ENCODE assay signal across 9 cellular contexts in the genomic region with DNA sequence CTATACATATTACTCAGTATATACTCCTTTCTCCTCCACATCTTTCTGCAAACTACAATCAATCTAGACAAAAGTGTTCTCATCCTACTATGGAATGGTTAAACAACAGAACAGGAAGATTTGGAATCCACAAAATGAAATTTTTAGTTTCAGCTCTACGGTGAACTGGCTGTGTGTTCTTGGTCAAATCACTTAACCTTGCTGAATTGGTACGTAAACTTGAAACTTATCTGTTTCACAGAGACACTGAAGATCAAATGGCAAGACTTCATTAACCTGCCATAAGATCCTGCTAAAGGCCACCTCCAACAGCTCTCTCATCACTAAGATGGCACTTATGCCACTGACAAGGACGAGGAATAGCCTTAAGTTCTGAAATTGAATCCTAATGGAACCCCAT. TPM values are rescaled to one million over a fixed set of nuclear protein-coding genes. Genes with fewer than 3 reads are reported as not detected.
A peak's percentile ranks its signal among the peaks of the same experiment; 100 is the strongest.
DNase-seq lines count a peak whose midpoint lies in the region; ATAC-seq, FAIRE-seq and TF ChIP-seq lines count a peak whose summit lies in the region.
"Had no signal": no experiment of that assay in that cellular context is flagged by ENCODE, and none has a peak within 500 bp of the region (broad histone marks: within the 10 kb centered on the region; RNA-seq: fewer than 3 reads in every experiment).

No MANE protein-coding gene starts in this region.

- H3K27ac ChIP-seq in GM23338 (ENCODE audit: low read depth) (no peak overlapping the region), SK-N-MC (no peak overlapping the region), fibroblast of lung (ENCODE audit: insufficient read depth, low read length) (no peak overlapping the region)

- H3K4me1 Mint-ChIP-seq in GM23338, result peaks cover 14% of the 10 kb centered on the region

- no peaks in the 10 kb centered on the region for H3K27me3 ChIP-seq in GM23338 (ENCODE audit: insufficient read depth)
- no peaks in the 10 kb centered on the region for H3K27me3 ChIP-seq in fibroblast of lung (ENCODE audit: control insufficient read depth, insufficient read depth, low read length)

- no peak for DNase-seq in GM23338 (ENCODE audit: low spot score)
- DNase-seq in SK-N-MC (ENCODE audit: low read depth, low spot score), result no peak
- no peak for DNase-seq in fibroblast of lung (ENCODE audit: low read depth in 2 of 2)
- DNase-seq in skeletal muscle cell (ENCODE audit: low read depth), result no peak
- no peak for DNase-seq in DMS79 (lab: John Stamatoyannopoulos, UW)
- no peak for DNase-seq in D721Med (ENCODE audit: insufficient read length, low spot score)
- no peak for DNase-seq in NK-92 (lab: John Stamatoyannopoulos, UW; ENCODE audit: unreplicated experiment)
- DNase-seq in NCI-H748 treated with DMSO at 0.1 percent for 48 hours (lab: John Stamatoyannopoulos, UW), result no peak

- no peaks in the 10 kb centered on the region for H3F3A ChIP-seq in GM23338 (replicated peaks; ENCODE audit: low read depth)

- peaks cover 4% of the 10 kb centered on the region for H3K27me3 Mint-ChIP-seq in GM23338 (ENCODE audit: insufficient read depth, low read depth, poor library complexity)
- H3K27me3 Mint-ChIP-seq: dendritic cell treated with granulocyte-macrophage colony-stimulating factor and Interleukin-4, amounts not matched to agents 40 ng/mL and 50 ng/mL, for 4 days had no signal

- H3K9ac ChIP-seq in SK-N-MC (ENCODE audit: insufficient read length) (peak overlapping the region; percentile 96), fibroblast of lung (ENCODE audit: insufficient read depth, low read length) (no peak overlapping the region)

- H3K4me1 ChIP-seq in GM23338 (ENCODE audit: insufficient read depth) (peaks cover 7% of the 10 kb centered on the region), fibroblast of lung (ENCODE audit: control insufficient read depth, extremely low read depth, insufficient read depth, low read length) (no peaks in the 10 kb centered on the region)

- H3K4me3 Mint-ChIP-seq in GM23338, result peak overlapping the region; percentile 94

- H3K79me2 ChIP-seq in GM23338 (replicated peaks; ENCODE audit: insufficient read depth) (peaks cover 58% of the 10 kb centered on the region), fibroblast of lung (ENCODE audit: control insufficient read depth, insufficient read depth, low read length) (peaks cover 51% of the 10 kb centered on the region)

- H3K36me3 ChIP-seq in GM23338 (ENCODE audit: insufficient read depth) (peaks cover 5% of the 10 kb centered on the region; the same call in 1 of the 2 replicates), SK-N-MC (ENCODE audit: insufficient read depth, low read length) (peaks cover 24% of the 10 kb centered on the region), fibroblast of lung (ENCODE audit: control insufficient read depth, insufficient read depth, low read length) (peaks cover 8% of the 10 kb centered on the region)

- peaks cover 37% of the 10 kb centered on the region for H4K20me1 ChIP-seq in GM23338 (replicated peaks; ENCODE audit: insufficient read depth)
- H4K20me1 ChIP-seq in fibroblast of lung (ENCODE audit: control insufficient read depth, extremely low read depth, insufficient read depth, low read length), result no peaks in the 10 kb centered on the region

- no peak overlapping the region for H3K27ac Mint-ChIP-seq in GM23338

- TF ChIP-seq CTCF in GM23338 (conservative IDR thresholded peaks at IDR 0.05; ENCODE audit: low read depth in 2 of 2) (no peak), fibroblast of lung (conservative IDR thresholded peaks at IDR 0.05 in 1 of 2, IDR thresholded peaks at IDR 0.05 in 1 of 2; ENCODE audit: low read depth in 1 of 2, low read length in 2 of 2) (no peak), D721Med (IDR thresholded peaks at IDR 0.05; ENCODE audit: insufficient read depth, missing control alignments) (no peak)

- H2AFZ ChIP-seq in GM23338 (no peak overlapping the region), fibroblast of lung (ENCODE audit: low read length) (no peak overlapping the region)

- H3K4me3 ChIP-seq in GM23338, result peak overlapping the region; percentile 98
- peak overlapping the region; percentile 89 for H3K4me3 ChIP-seq in SK-N-MC
- H3K4me3 ChIP-seq in fibroblast of lung (replicated peaks in 1 of 4; ENCODE audit: control extremely low read depth in 1 of 4, insufficient read depth in 1 of 4, low read depth in 3 of 4, low read length in 4 of 4), result peak overlapping the region; percentile 76 to 89 (median 81)
- peak overlapping the region; percentile 84 for H3K4me3 ChIP-seq in skeletal muscle cell (ENCODE audit: low read depth, low read length)

- H3K4me2 ChIP-seq in GM23338 (peak overlapping the region; percentile 78), fibroblast of lung (ENCODE audit: extremely low read depth, insufficient read depth, low read length) (peak overlapping the region; percentile 93)

- H3K36me3 Mint-ChIP-seq in GM23338 (ENCODE audit: low read depth), result peaks cover 15% of the 10 kb centered on the region

- no peaks in the 10 kb centered on the region for H3K9me3 ChIP-seq in SK-N-MC (ENCODE audit: low read depth, low read length)
- no peaks in the 10 kb centered on the region for H3K9me3 ChIP-seq in fibroblast of lung (ENCODE audit: control insufficient read depth, insufficient read depth, low read depth, low read length)

- no peak for FAIRE-seq in D721Med (lab: Jason Lieb, UNC)

- H3K9me3 Mint-ChIP-seq in GM23338, result no peaks in the 10 kb centered on the region; the same call in 2 of the 3 replicates

- no peaks in the 10 kb centered on the region for H3K9me2 ChIP-seq in GM23338 (ENCODE audit: insufficient read depth)

- no peak for ATAC-seq in GM23338

TF ChIP-seq in GM23338, 12 proteins besides CTCF, POLR2A, EP300 and RAD21 (continues in another document):
- no peak for TF ChIP-seq NANOG (IDR thresholded peaks at IDR 0.05; ENCODE audit: borderline replicate concordance)
- TF ChIP-seq ZNF331 (CRISPR knock-in tag; IDR thresholded peaks at IDR 0.05; ENCODE audit: low read depth), result no peak
- TF ChIP-seq, protein P1, sequence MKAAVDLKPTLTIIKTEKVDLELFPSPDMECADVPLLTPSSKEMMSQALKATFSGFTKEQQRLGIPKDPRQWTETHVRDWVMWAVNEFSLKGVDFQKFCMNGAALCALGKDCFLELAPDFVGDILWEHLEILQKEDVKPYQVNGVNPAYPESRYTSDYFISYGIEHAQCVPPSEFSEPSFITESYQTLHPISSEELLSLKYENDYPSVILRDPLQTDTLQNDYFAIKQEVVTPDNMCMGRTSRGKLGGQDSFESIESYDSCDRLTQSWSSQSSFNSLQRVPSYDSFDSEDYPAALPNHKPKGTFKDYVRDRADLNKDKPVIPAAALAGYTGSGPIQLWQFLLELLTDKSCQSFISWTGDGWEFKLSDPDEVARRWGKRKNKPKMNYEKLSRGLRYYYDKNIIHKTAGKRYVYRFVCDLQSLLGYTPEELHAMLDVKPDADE (IDR thresholded peaks at IDR 0.05), result no peak

RNA-seq across cellular contexts. Expression of a gene that starts 1.5 kb away (rescaled TPM):
- 42.7 and 52.9 TPM in 2 replicates for total RNA-seq in GM23338 (2014; rRNA removed; shearing (Covaris generic))
- 35.0 and 35.7 TPM in 2 replicates for polyA plus RNA-seq in GM23338 (2016; fragmentation: Nextera tagmentation; extraction: Ambion mirVana)
- 67.0 and 68.7 TPM in 2 replicates for total RNA-seq in fibroblast of lung
- 51.9 and 65.1 TPM in 2 replicates for polyA plus RNA-seq in fibroblast of lung
- polyA plus RNA-seq in fibroblast of lung (2012), result 65.5 and 82.2 TPM in 2 replicates
- polyA minus RNA-seq in fibroblast of lung (ENCODE audit: low replicate concordance), result 85.5 and 127 TPM in 2 replicates

RNA-seq across cellular contexts. Expression of a gene that starts 52.2 kb away (rescaled TPM):
- total RNA-seq in GM23338 (2014; rRNA removed; shearing (Covaris generic)), result not detected in 2 replicates
- polyA plus RNA-seq in GM23338 (2016; fragmentation: Nextera tagmentation; extraction: Ambion mirVana) (0.03 and 0.05 TPM in 2 replicates), fibroblast of lung (0.05 and 0.09 TPM in 2 replicates)
- under 0.01 TPM in 2 replicates for total RNA-seq in fibroblast of lung
- polyA plus RNA-seq in fibroblast of lung (2012), result 0.02 and 0.09 TPM in 2 replicates
- 1.3 TPM in 1 of 2 replicates, not detected in the other for polyA minus RNA-seq in fibroblast of lung (ENCODE audit: low replicate concordance)
